8 cellular contexts compared by ENCODE assay signal in the genomic region with DNA sequence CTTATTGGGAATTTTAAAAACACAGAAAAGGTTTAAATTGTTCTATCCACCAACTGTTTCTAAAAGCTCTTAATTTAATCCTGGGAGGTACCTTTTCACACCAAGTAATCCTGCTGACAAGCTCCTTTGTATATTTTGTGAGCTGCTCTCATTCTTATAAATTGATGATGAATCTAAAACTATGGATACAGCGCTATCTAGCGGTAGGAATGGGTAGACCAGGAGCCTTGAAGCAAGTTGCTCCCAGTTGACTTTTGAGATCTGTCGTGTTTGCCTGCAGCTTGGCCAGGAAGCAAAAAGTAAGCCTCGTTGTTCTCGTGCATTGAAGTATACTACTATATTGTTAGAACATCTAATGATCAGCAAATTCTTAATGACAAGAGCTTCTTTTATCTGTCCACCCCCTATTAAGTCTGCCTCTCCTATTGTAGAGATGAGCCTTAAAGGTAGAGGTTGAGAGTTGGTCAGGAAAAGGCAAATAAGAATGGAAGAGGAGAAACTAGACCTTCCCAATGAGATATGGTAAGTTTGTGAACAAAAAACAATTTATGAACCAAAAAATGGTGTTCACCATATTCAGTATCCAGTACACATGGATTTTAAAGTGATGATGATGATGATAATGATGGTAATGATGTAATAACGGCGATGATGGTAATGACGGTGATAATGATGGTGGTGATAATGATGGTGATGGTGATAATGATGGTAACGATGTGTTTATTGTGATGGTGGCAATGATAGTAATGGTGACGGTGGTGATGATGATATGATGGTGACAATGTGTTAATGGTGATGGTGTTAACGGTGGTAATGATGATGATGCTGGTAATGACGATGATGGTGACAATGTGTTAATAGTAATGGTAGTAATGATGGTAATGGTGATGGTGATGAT.
A peak's percentile ranks its signal among the peaks of the same experiment; 100 is the strongest.
DNase-seq lines count a peak whose midpoint lies in the region; ATAC-seq and TF ChIP-seq lines count a peak whose summit lies in the region.

No MANE protein-coding gene starts in this region.

- intact Hi-C loops in Right ventricle myocardium inferior (cut with DNase I): loop anchor here (5.0 kb wide), 1 partner anchor 1233 kb away; no protein-coding TSS in a partner anchor
- intact Hi-C loops in cardiac septum (cut with DNase I): loop anchor here (5.0 kb wide), 1 partner anchor 518 kb away; no protein-coding TSS in a partner anchor
- intact Hi-C loops in right cardiac atrium (cut with DNase I): loop anchor here in 2 of 4 donors (10.0 kb wide), 2 partner anchors 206 to 216 kb away; a partner anchor contains a TSS
- intact Hi-C loops in gastrocnemius medialis (cut with DNase I; ENCODE audit: low total_unique reads): loop anchor here (10.0 kb wide), 1 partner anchor 216 kb away; a partner anchor contains a TSS

- DNase-seq in Right ventricle myocardium inferior (ENCODE audit: missing footprints): no peak
- no peak for DNase-seq in cardiac septum (ENCODE audit: low spot score)
- DNase-seq in NCI-H345 (lab: John Stamatoyannopoulos, UW): peak; percentile 80
- DNase-seq in amniotic epithelial cell (ENCODE audit: low read depth): peak; percentile 64
- peak in 1 of 3 donors; percentile 18 for DNase-seq in right cardiac atrium
- no peak for DNase-seq in gastrocnemius medialis
- no peak for DNase-seq in OCI-M2 (lab: John Stamatoyannopoulos, UW; ENCODE audit: unreplicated experiment)

- H3K4me3 ChIP-seq in right cardiac atrium (ENCODE audit: low read length): no peak overlapping the region
- no peak overlapping the region for H3K4me3 ChIP-seq in gastrocnemius medialis

- in situ Hi-C loops in gastrocnemius medialis (cut with MboI; ENCODE audit: low sequenced_read_pairs in 4 of 4): loop anchor here in 1 of 4 donors (10.0 kb wide), 1 partner anchor 1236 kb away; no protein-coding TSS in a partner anchor

- no peak overlapping the region for H3K27ac ChIP-seq in right cardiac atrium (ENCODE audit: low read length)
- no peak overlapping the region for H3K27ac ChIP-seq in gastrocnemius medialis

- H3K9me3 ChIP-seq in right cardiac atrium (ENCODE audit: control insufficient read depth, low read length): no peaks in the 10 kb centered on the region
- no peaks in the 10 kb centered on the region for H3K9me3 ChIP-seq in gastrocnemius medialis

- H3K27me3 ChIP-seq in right cardiac atrium (ENCODE audit: control insufficient read depth, insufficient read depth) (no peaks in the 10 kb centered on the region), gastrocnemius medialis (no peaks in the 10 kb centered on the region)

- ATAC-seq in Right ventricle myocardium inferior (peak; percentile 63), HG02884 (IDR thresholded peaks at IDR 0.05; ENCODE audit: unreplicated experiment) (peak; percentile 72), right cardiac atrium (peak; percentile 57 to 76), gastrocnemius medialis (no peak)

- WGBS in right cardiac atrium: 53% methylated on average over 12 of the region's 12 CpGs

- peak in 4 of 5 experiments; percentile 6 to 57 (median 48) for TF ChIP-seq CTCF in gastrocnemius medialis (IDR thresholded peaks at IDR 0.05 in 4 of 5, conservative IDR thresholded peaks at IDR 0.05 in 1 of 5)

- H3K4me1 ChIP-seq in right cardiac atrium (ENCODE audit: control insufficient read depth, insufficient read depth, low read length): no peaks in the 10 kb centered on the region
- no peaks in the 10 kb centered on the region for H3K4me1 ChIP-seq in gastrocnemius medialis

- H3K36me3 ChIP-seq in gastrocnemius medialis: no peaks in the 10 kb centered on the region

- no peak for TF ChIP-seq POLR2A in gastrocnemius medialis (IDR thresholded peaks at IDR 0.05)

Comparison
In these comparisons a context has a peak if more than half of its experiments do, and no peak if none do; other contexts are left out.
1. ATAC-seq: peak in Right ventricle myocardium inferior (single experiment), HG02884 (single experiment) and right cardiac atrium (2 of 2); none in gastrocnemius medialis (0 of 2).
2. DNase-seq: peak in NCI-H345 (single experiment) and amniotic epithelial cell (single experiment); none in Right ventricle myocardium inferior (single experiment), cardiac septum (single experiment), gastrocnemius medialis (0 of 2) and OCI-M2 (single experiment).